ENCODE assay signal across 10 cellular contexts in the genomic region with DNA sequence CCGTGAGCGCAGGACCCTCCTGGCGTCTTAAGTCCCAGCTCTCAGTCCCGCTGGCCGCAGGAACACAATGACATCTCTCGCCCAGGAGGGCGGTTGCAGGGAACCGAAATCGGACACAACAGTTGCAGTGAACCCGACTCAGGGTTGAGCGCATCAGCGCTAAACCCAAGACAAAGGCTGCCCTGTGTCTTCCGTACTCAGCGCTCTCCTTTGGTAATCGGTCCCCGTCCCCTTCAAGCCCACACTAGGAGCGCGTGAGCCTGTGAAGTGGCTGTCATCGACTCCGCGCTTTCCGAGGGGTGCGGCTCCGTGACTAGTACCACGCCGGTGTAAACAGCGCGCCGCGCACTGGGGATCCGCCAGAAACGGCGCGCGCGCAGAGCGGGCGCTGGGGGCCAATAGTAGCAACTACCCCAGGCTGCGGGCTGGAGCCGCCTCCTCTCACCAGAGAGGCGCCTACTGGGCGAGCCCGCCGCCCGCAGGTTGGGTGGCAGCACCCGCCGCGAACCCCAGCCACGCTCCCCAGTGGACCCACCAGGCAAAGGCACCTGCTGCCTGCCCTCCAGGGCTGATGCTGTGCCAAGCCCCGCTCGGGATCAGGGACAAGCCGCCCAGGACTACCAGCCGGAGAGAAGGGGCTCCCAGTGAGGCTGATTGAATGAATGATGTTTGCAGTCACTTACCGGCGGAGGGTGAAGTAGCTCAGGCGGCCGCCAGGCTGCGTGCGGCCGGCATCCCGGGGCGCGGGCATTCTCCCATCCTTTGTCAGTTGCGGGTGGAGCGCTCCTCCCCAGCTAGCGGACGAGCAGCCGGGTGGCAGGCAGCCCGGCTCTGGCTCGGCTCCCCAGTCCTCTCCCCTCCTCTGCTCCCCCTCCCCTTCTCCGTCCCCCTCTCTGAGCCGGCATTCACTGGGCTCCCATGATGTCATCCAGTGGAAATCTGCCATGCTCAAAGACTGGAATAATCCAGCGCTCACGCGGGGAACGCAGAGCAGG.
DNase-seq lines count a peak whose midpoint lies in the region; ATAC-seq, FAIRE-seq and TF ChIP-seq lines count a peak whose summit lies in the region.
"Had no signal": no experiment of that assay in that cellular context is flagged by ENCODE, and none has a peak within 500 bp of the region (broad histone marks: within the 10 kb centered on the region; RNA-seq: fewer than 3 reads in every experiment).

No MANE protein-coding gene starts in this region.

- H3K79me2 ChIP-seq in mesendoderm (ENCODE audit: control insufficient read depth, insufficient read depth, low read length): no peaks in the 10 kb centered on the region

- H4K5ac ChIP-seq in mesendoderm (ENCODE audit: low read length): no peak overlapping the region

- H4K8ac ChIP-seq in mesendoderm (ENCODE audit: low read depth, low read length): no peak overlapping the region

- no peak overlapping the region for H3K27ac ChIP-seq in right atrium auricular region
- no peak overlapping the region for H3K27ac ChIP-seq in mesendoderm (ENCODE audit: low read depth, low read length)

- DNase-seq in Right ventricle myocardium inferior (ENCODE audit: missing footprints) (peak; percentile 55), right atrium auricular region (ENCODE audit: low spot score) (no peak), cerebellar cortex (ENCODE audit: low spot score) (peak; percentile 22), mesendoderm (peak; percentile 62), type B pancreatic cell (ENCODE audit: extremely low spot score, unreplicated experiment) (peak; percentile 69), GM12891 (ENCODE audit: insufficient read length, low spot score) (no peak), NCI-H2171 treated with DMSO at 0.1 percent for 48 hours (lab: John Stamatoyannopoulos, UW) (no peak)
- no peak for DNase-seq in activated CD4-positive, alpha-beta T cell treated with anti-CD3 and anti-CD28 coated beads, Interleukin-2, amount 50 U/mL, for 1 hour

- H3K27ac Mint-ChIP-seq in type B pancreatic cell: no peak overlapping the region
- H3K27ac Mint-ChIP-seq: memory B cell had no signal

- H3K27me3 Mint-ChIP-seq in type B pancreatic cell: peaks cover 75% of the 10 kb centered on the region

- H2BK15ac ChIP-seq in mesendoderm (replicated peaks; ENCODE audit: low read depth): no peak overlapping the region

- no peak for TF ChIP-seq POLR2A in GM12891 (IDR thresholded peaks at IDR 0.05; ENCODE audit: low read depth, low read length)

- H3K36me3 ChIP-seq in right atrium auricular region (no peaks in the 10 kb centered on the region), mesendoderm (ENCODE audit: control insufficient read depth, insufficient read depth, low read length) (no peaks in the 10 kb centered on the region)

- no peak overlapping the region for H3K18ac ChIP-seq in mesendoderm (ENCODE audit: low read length)

- no peaks in the 10 kb centered on the region for H3K9me3 Mint-ChIP-seq in type B pancreatic cell
- H3K9me3 Mint-ChIP-seq: memory B cell had no signal

- H3K27me3 ChIP-seq in right atrium auricular region: no peaks in the 10 kb centered on the region
- peaks cover 7% of the 10 kb centered on the region for H3K27me3 ChIP-seq in mesendoderm (ENCODE audit: insufficient read depth, low read length, poor library complexity)

- H2BK120ac ChIP-seq in mesendoderm (ENCODE audit: low read depth, low read length): no peak overlapping the region

- peak overlapping the region; percentile 30 for H3K9ac ChIP-seq in mesendoderm (ENCODE audit: low read length)

- intact Hi-C loops in Right ventricle myocardium inferior (cut with DNase I): no loop called here

- H3K4ac ChIP-seq in mesendoderm (ENCODE audit: low read depth, low read length): no peak overlapping the region

- peak overlapping the region; percentile 98 for H3K4me2 ChIP-seq in mesendoderm (ENCODE audit: low read length)

- peak overlapping the region; percentile 71 for H3K56ac ChIP-seq in mesendoderm (ENCODE audit: low read length)

- no peak overlapping the region for H2AK5ac ChIP-seq in mesendoderm (ENCODE audit: low read length)

- no peak overlapping the region for H2BK5ac ChIP-seq in mesendoderm (ENCODE audit: low read length)

- H3K36me3 Mint-ChIP-seq in type B pancreatic cell: no peaks in the 10 kb centered on the region
- H3K36me3 Mint-ChIP-seq: memory B cell had no signal

- FAIRE-seq in GM12891 (lab: Jason Lieb, UNC): no peak
- FAIRE-seq: G401.6 had no signal

- no CpG with 5 or more reads among the region's 76 CpGs for WGBS in mesendoderm (ENCODE audit: extremely low coverage, insufficient coverage, low lambda C conversion rate)

- no peak for TF ChIP-seq CTCF in right atrium auricular region (IDR thresholded peaks at IDR 0.05)
- peak; percentile 67 for TF ChIP-seq CTCF in type B pancreatic cell (conservative IDR thresholded peaks at IDR 0.05)

- peak overlapping the region; percentile 85 for H3K4me3 Mint-ChIP-seq in type B pancreatic cell
- H3K4me3 Mint-ChIP-seq: memory B cell had no signal

- peak overlapping the region in 1 of 2 donors; percentile 29 for H3K4me3 ChIP-seq in right atrium auricular region
- peak overlapping the region; percentile 57 for H3K4me3 ChIP-seq in mesendoderm (ENCODE audit: low read length)

- peaks cover 0 to 3% of the 10 kb centered on the region in 2 donors for H3K4me1 ChIP-seq in right atrium auricular region
- no peaks in the 10 kb centered on the region for H3K4me1 ChIP-seq in mesendoderm (ENCODE audit: control insufficient read depth, low read depth, low read length)

- no peak overlapping the region for H3K23ac ChIP-seq in mesendoderm (ENCODE audit: low read length)

- H3K4me1 Mint-ChIP-seq in type B pancreatic cell (ENCODE audit: unreplicated experiment): peaks cover 4% of the 10 kb centered on the region
- H3K4me1 Mint-ChIP-seq: memory B cell had no signal

- no peak for ATAC-seq in Right ventricle myocardium inferior

- H3K79me1 ChIP-seq in mesendoderm (ENCODE audit: low read length): no peaks in the 10 kb centered on the region

- no peaks in the 10 kb centered on the region for H3K9me3 ChIP-seq in right atrium auricular region

TF ChIP-seq in GM12891, 5 proteins besides CTCF, POLR2A, EP300 and RAD21:
- TF ChIP-seq PAX5 (IDR thresholded peaks at IDR 0.05; ENCODE audit: insufficient read depth, low read length, severe bottlenecking) (no peak), POU2F2 (IDR thresholded peaks at IDR 0.05; ENCODE audit: low read depth, low read length) (no peak), POLR2AphosphoS5 (IDR thresholded peaks at IDR 0.05; ENCODE audit: low read depth, low read length) (no peak), TAF1 (IDR thresholded peaks at IDR 0.05; ENCODE audit: low read depth, low read length) (no peak), SPI1 (IDR thresholded peaks at IDR 0.05; ENCODE audit: low read depth, low read length) (no peak)
TF ChIP-seq in GM12891: peak in this region for 0.

Comparison
In these comparisons a context has a peak if more than half of its experiments do, and no peak if none do; other contexts are left out.
1. DNase-seq: peak in Right ventricle myocardium inferior (single experiment), cerebellar cortex (single experiment), mesendoderm (single experiment) and type B pancreatic cell (single experiment); none in right atrium auricular region (single experiment), GM12891 (single experiment), activated CD4-positive, alpha-beta T cell treated with anti-CD3 and anti-CD28 coated beads, Interleukin-2, amount 50 U/mL, for 1 hour (single experiment) and NCI-H2171 treated with DMSO at 0.1 percent for 48 hours (single experiment).